In genomic region chr5:36631575-36632362, GRCh38 we compare ENCODE assay signal across 23 cellular contexts. TPM values are rescaled to one million over a fixed set of nuclear protein-coding genes. Genes with fewer than 3 reads are reported as not detected.
"Had no signal": no experiment of that assay in that cellular context is flagged by ENCODE, and none has a peak within 500 bp of the region (broad histone marks: within the 10 kb centered on the region; RNA-seq: fewer than 3 reads in every experiment).

No MANE protein-coding gene starts in this region.

- H3K27ac Mint-ChIP-seq: activated B cell treated with CpG ODN at 0.5 μM for 24 hours; activated CD8-positive, alpha-beta T cell treated with anti-CD3 and anti-CD28 coated beads for 36 hours; activated T-cell treated with anti-CD3 and anti-CD28 coated beads, Interleukin-2, amount 50 U/mL, for 24 hours; dendritic cell treated with granulocyte-macrophage colony-stimulating factor and Interleukin-4, amounts not matched to agents 40 ng/mL and 50 ng/mL, for 4 days; effector memory CD8-positive, alpha-beta T cell; mesothelial cell of epicardium; nephron; T-cell had no signal

- H3K27ac ChIP-seq: esophagus squamous epithelium, tibial nerve, vagina had no signal

- DNase-seq: activated B cell treated with CpG ODN at 0.5 μM for 24 hours; activated CD4-positive, alpha-beta T cell treated with anti-CD3 and anti-CD28 coated beads for 48 hours; activated CD8-positive, alpha-beta T cell treated with anti-CD3 and anti-CD28 coated beads for 36 hours; activated effector memory CD4-positive, alpha-beta T cell treated with Interleukin-2 at 50 U/mL for 16 hours; activated naive CD4-positive, alpha-beta T cell treated with anti-CD3 and anti-CD28 coated beads, Interleukin-2, amount 50 U/mL, for 16 hours; activated T-cell treated with anti-CD3 and anti-CD28 coated beads, Interleukin-2, amount 50 U/mL, for 24 hours; effector memory CD8-positive, alpha-beta T cell; esophagus squamous epithelium; hippocampal formation; islet precursor cell; nucleus accumbens; posterior cingulate gyrus; stimulated activated CD4-positive, alpha-beta T cell treated with anti-CD3 and anti-CD28 coated beads, Interleukin-12 subunit alpha, Interleukin-12 subunit beta, amount 100 ng/mL, for 4 hours; stimulated activated CD4-positive, alpha-beta T cell treated with anti-CD3 and anti-CD28 coated beads, Interleukin-1b, Interleukin-23, amount 100 ng/mL, for 48 hours; T-cell had no signal

- H3K27me3 ChIP-seq: esophagus squamous epithelium, tibial nerve, vagina had no signal

- H3K36me3 ChIP-seq: tibial nerve, vagina had no signal

- H3K4me3 ChIP-seq: esophagus squamous epithelium, tibial nerve, vagina had no signal

- H3K9me3 ChIP-seq: esophagus squamous epithelium, tibial nerve, vagina had no signal

- H3K4me3 Mint-ChIP-seq: activated B cell treated with CpG ODN at 0.5 μM for 24 hours; activated CD8-positive, alpha-beta T cell treated with anti-CD3 and anti-CD28 coated beads for 36 hours; activated T-cell treated with anti-CD3 and anti-CD28 coated beads, Interleukin-2, amount 50 U/mL, for 24 hours; dendritic cell treated with granulocyte-macrophage colony-stimulating factor and Interleukin-4, amounts not matched to agents 40 ng/mL and 50 ng/mL, for 4 days; effector memory CD8-positive, alpha-beta T cell; mesothelial cell of epicardium; nephron; T-cell had no signal

- H3K27me3 Mint-ChIP-seq: dendritic cell treated with granulocyte-macrophage colony-stimulating factor and Interleukin-4, amounts not matched to agents 40 ng/mL and 50 ng/mL, for 4 days had no signal

- H3K9me3 Mint-ChIP-seq: activated B cell treated with CpG ODN at 0.5 μM for 24 hours; activated CD8-positive, alpha-beta T cell treated with anti-CD3 and anti-CD28 coated beads for 36 hours; activated T-cell treated with anti-CD3 and anti-CD28 coated beads, Interleukin-2, amount 50 U/mL, for 24 hours; dendritic cell treated with granulocyte-macrophage colony-stimulating factor and Interleukin-4, amounts not matched to agents 40 ng/mL and 50 ng/mL, for 4 days; effector memory CD8-positive, alpha-beta T cell; mesothelial cell of epicardium; nephron; T-cell had no signal

- H3K4me1 Mint-ChIP-seq: activated B cell treated with CpG ODN at 0.5 μM for 24 hours, nephron, T-cell had no signal

- ATAC-seq: activated CD8-positive, alpha-beta T cell treated with anti-CD3 and anti-CD28 coated beads for 36 hours; effector memory CD8-positive, alpha-beta T cell; left lobe of liver; SK-N-SH treated with all-trans-retinoic acid at 6 μM for 48 hours; T-cell had no signal

- H3K36me3 Mint-ChIP-seq: T-cell had no signal

RNA-seq across cellular contexts. Expression of gene SLC1A3, which starts 25.4 kb away (rescaled TPM):
- total RNA-seq: lung microvascular endothelial cell had no signal
